Comparison of ENCODE assay signal across 30 cellular contexts in the genomic region with DNA sequence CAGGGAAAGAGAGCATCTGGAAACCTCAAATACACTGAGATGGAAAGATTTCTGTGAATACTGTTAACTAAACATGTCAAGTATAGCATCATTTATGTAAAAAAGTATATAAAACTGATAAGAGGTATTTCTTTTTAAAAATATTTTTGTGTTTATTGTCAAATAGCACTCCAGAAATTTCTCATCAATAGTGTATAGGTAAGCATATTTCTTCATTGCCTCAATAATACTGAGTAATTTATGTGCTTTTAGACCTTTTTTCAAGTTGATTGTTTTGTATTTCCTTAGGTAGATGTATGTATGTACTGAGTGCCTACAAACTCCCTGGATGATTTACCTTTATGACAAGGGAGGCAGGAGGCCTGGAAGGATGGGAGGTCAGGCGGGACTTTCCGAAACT.
"Had no signal": no experiment of that assay in that cellular context is flagged by ENCODE, and none has a peak within 500 bp of the region (broad histone marks: within the 10 kb centered on the region; RNA-seq: fewer than 3 reads in every experiment).

No MANE protein-coding gene starts in this region.

- H3K4me3 ChIP-seq: neural progenitor cell, ovary, psoas muscle, skin epidermis, smooth muscle cell, spleen, suprapubic skin, testis, tibial artery, transverse colon, upper lobe of right lung, uterus had no signal

- H3K36me3 Mint-ChIP-seq: naive thymus-derived CD8-positive, alpha-beta T cell; natural killer cell treated with Interleukin-12 subunit alpha and Interleukin-12 subunit beta and Interleukin-15 and Interleukin-18, amount 100 ng/mL, for 72 hours; stimulated activated memory B cell treated with anti-CD40 and anti-IgM and Interleukin-4, amounts not matched to agents 10 μg/mL and 1 μg/mL and 100 μg/mL, for 72 hours had no signal

- H3K9me3 ChIP-seq: ovary, psoas muscle, spleen, suprapubic skin, testis, tibial artery, transverse colon, upper lobe of right lung, uterus had no signal

- H3K4me1 Mint-ChIP-seq: naive thymus-derived CD8-positive, alpha-beta T cell; stimulated activated naive CD8-positive, alpha-beta T cell treated with anti-CD3 and anti-CD28 coated beads, Interleukin-15, amount 100 ng/mL, for 72 hours had no signal

- DNase-seq: naive thymus-derived CD8-positive, alpha-beta T cell; occipital lobe; ovary; psoas muscle; right cardiac atrium; spleen; stimulated activated CD4-positive, alpha-beta T cell treated with anti-CD3 and anti-CD28 coated beads, Interleukin-12 subunit alpha, Interleukin-12 subunit beta, amount 100 ng/mL, for 4 hours; stimulated activated CD4-positive, alpha-beta T cell treated with anti-CD3 and anti-CD28 coated beads, Interleukin-1b, Interleukin-23, amount 100 ng/mL, for 48 hours; stimulated activated CD4-positive, alpha-beta T cell treated with anti-CD3 and anti-CD28 coated beads, Interleukin-4, amount 100 ng/mL, for 1 hour; stimulated activated CD4-positive, alpha-beta T cell treated with anti-CD3 and anti-CD28 coated beads, Interleukin-4, amount 100 ng/mL, for 4 hours; stimulated activated CD8-positive, alpha-beta memory T cell treated with anti-CD3 and anti-CD28 coated beads, Interleukin-4, amount 100 ng/mL, for 48 hours; stimulated activated naive CD4-positive, alpha-beta T cell; stimulated activated naive CD8-positive, alpha-beta T cell treated with anti-CD3 and anti-CD28 coated beads, Interleukin-15, amount 100 ng/mL, for 72 hours; stimulated activated naive CD8-positive, alpha-beta T cell treated with anti-CD3 and anti-CD28 coated beads, Interleukin-15, Interleukin-2, amounts not matched to agents 100 U/mL and 50 U/mL, for 24 hours; substantia nigra; testis; tibial artery; transverse colon; upper lobe of right lung; uterus had no signal

- H3K27ac ChIP-seq: neural progenitor cell, ovary, parathyroid adenoma, psoas muscle, skin epidermis, spleen, suprapubic skin, testis, tibial artery, transverse colon, upper lobe of right lung, uterus had no signal

- H3K4me1 ChIP-seq: neural progenitor cell, parathyroid adenoma, psoas muscle, spleen, suprapubic skin, testis, tibial artery, upper lobe of right lung, uterus had no signal

- H3K27me3 ChIP-seq: neural progenitor cell, ovary, suprapubic skin, testis, transverse colon, upper lobe of right lung, uterus had no signal

- H2AFZ ChIP-seq: neural progenitor cell, parathyroid adenoma had no signal

- H3K4me2 ChIP-seq: neural progenitor cell, smooth muscle cell had no signal

- ATAC-seq: naive thymus-derived CD8-positive, alpha-beta T cell; natural killer cell treated with Interleukin-12 subunit alpha and Interleukin-12 subunit beta and Interleukin-15 and Interleukin-18, amount 100 ng/mL, for 72 hours; psoas muscle; right cardiac atrium; sciatic nerve; stimulated activated memory B cell treated with anti-CD40 and anti-IgM and Interleukin-4, amounts not matched to agents 10 μg/mL and 1 μg/mL and 100 μg/mL, for 72 hours; stimulated activated naive CD8-positive, alpha-beta T cell treated with anti-CD3 and anti-CD28 coated beads, Interleukin-15, amount 100 ng/mL, for 72 hours; stimulated activated naive CD8-positive, alpha-beta T cell treated with anti-CD3 and anti-CD28 coated beads, Interleukin-15, Interleukin-2, amounts not matched to agents 100 U/mL and 50 U/mL, for 24 hours; upper lobe of right lung had no signal

- H3K36me3 ChIP-seq: neural progenitor cell, ovary, spleen, suprapubic skin, tibial artery, transverse colon, upper lobe of right lung, uterus had no signal

- H3K9me3 Mint-ChIP-seq: naive thymus-derived CD8-positive, alpha-beta T cell; natural killer cell treated with Interleukin-12 subunit alpha and Interleukin-12 subunit beta and Interleukin-15 and Interleukin-18, amount 100 ng/mL, for 72 hours; neural progenitor cell; stimulated activated memory B cell treated with anti-CD40 and anti-IgM and Interleukin-4, amounts not matched to agents 10 μg/mL and 1 μg/mL and 100 μg/mL, for 72 hours; stimulated activated naive CD8-positive, alpha-beta T cell treated with anti-CD3 and anti-CD28 coated beads, Interleukin-15, amount 100 ng/mL, for 72 hours; type B pancreatic cell had no signal

- H3K27me3 Mint-ChIP-seq: progenitor cell of endocrine pancreas, type B pancreatic cell had no signal

- H3K9ac ChIP-seq: neural progenitor cell, parathyroid adenoma had no signal

- H3K4me3 Mint-ChIP-seq: naive thymus-derived CD8-positive, alpha-beta T cell; natural killer cell treated with Interleukin-12 subunit alpha and Interleukin-12 subunit beta and Interleukin-15 and Interleukin-18, amount 100 ng/mL, for 72 hours; neural progenitor cell; stimulated activated memory B cell treated with anti-CD40 and anti-IgM and Interleukin-4, amounts not matched to agents 10 μg/mL and 1 μg/mL and 100 μg/mL, for 72 hours; stimulated activated naive CD8-positive, alpha-beta T cell treated with anti-CD3 and anti-CD28 coated beads, Interleukin-15, amount 100 ng/mL, for 72 hours; type B pancreatic cell had no signal

- H3K27ac Mint-ChIP-seq: naive thymus-derived CD8-positive, alpha-beta T cell; natural killer cell treated with Interleukin-12 subunit alpha and Interleukin-12 subunit beta and Interleukin-15 and Interleukin-18, amount 100 ng/mL, for 72 hours; neural progenitor cell; progenitor cell of endocrine pancreas; stimulated activated memory B cell treated with anti-CD40 and anti-IgM and Interleukin-4, amounts not matched to agents 10 μg/mL and 1 μg/mL and 100 μg/mL, for 72 hours; stimulated activated naive CD8-positive, alpha-beta T cell treated with anti-CD3 and anti-CD28 coated beads, Interleukin-15, amount 100 ng/mL, for 72 hours; type B pancreatic cell had no signal
